Comparison of ENCODE assay signal across 1 cellular context in genomic region chr11:130728185-130729160, GRCh38.
TF ChIP-seq lines count a peak whose summit lies in the region.

No MANE protein-coding gene starts in this region.

TF ChIP-seq in H1, 55 proteins besides CTCF, POLR2A, EP300 and RAD21:
- TF ChIP-seq CHD1 (IDR thresholded peaks at IDR 0.05; ENCODE audit: low read depth, low read length) (no peak), EZH2 (IDR thresholded peaks at IDR 0.05; ENCODE audit: low read depth, low read length, severe bottlenecking) (no peak)
- TF ChIP-seq, protein P1, sequence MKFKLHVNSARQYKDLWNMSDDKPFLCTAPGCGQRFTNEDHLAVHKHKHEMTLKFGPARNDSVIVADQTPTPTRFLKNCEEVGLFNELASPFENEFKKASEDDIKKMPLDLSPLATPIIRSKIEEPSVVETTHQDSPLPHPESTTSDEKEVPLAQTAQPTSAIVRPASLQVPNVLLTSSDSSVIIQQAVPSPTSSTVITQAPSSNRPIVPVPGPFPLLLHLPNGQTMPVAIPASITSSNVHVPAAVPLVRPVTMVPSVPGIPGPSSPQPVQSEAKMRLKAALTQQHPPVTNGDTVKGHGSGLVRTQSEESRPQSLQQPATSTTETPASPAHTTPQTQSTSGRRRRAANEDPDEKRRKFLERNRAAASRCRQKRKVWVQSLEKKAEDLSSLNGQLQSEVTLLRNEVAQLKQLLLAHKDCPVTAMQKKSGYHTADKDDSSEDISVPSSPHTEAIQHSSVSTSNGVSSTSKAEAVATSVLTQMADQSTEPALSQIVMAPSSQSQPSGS (IDR thresholded peaks at IDR 0.05; ENCODE audit: low read length): no peak
